In genomic region chr15:26119322-26119721, GRCh38 we compare ENCODE assay signal across 20 cellular contexts.
A peak's percentile ranks its signal among the peaks of the same experiment; 100 is the strongest.
DNase-seq lines count a peak whose midpoint lies in the region; ATAC-seq, FAIRE-seq and TF ChIP-seq lines count a peak whose summit lies in the region.
"Had no signal": no experiment of that assay in that cellular context is flagged by ENCODE, and none has a peak within 500 bp of the region (broad histone marks: within the 10 kb centered on the region; RNA-seq: fewer than 3 reads in every experiment).

No MANE protein-coding gene starts in this region.

- no peak overlapping the region for H3K4me3 Mint-ChIP-seq in neural progenitor cell
- H3K4me3 Mint-ChIP-seq: B cell; CD4-positive, alpha-beta T cell; CD8-positive, alpha-beta T cell had no signal

- no peak overlapping the region for H2AK5ac ChIP-seq in H1 (ENCODE audit: low read depth, low read length)

- H3K9ac ChIP-seq in BLaER1 (no peak overlapping the region), H1 (replicated peaks in 1 of 4; ENCODE audit: extremely low read depth in 1 of 4, low read depth in 3 of 4, low read length in 3 of 4) (no peak overlapping the region), neural progenitor cell (no peak overlapping the region)

- FAIRE-seq in H1 (lab: Jason Lieb, UNC): no peak
- FAIRE-seq: A549, D721Med, G401.6, GM12891, GM18507 had no signal

- H2BK15ac ChIP-seq in H1 (ENCODE audit: low read length): no peak overlapping the region

- no peaks in the 10 kb centered on the region for H3K23me2 ChIP-seq in H1 (ENCODE audit: low read depth, low read length)

- no peak overlapping the region for H2BK5ac ChIP-seq in H1 (ENCODE audit: low read depth, low read length)

- no peak for ATAC-seq in GM18502 (IDR thresholded peaks at IDR 0.05; ENCODE audit: poor library complexity, unreplicated experiment)
- ATAC-seq in activated CD4-positive, CD25-positive, alpha-beta regulatory T cell treated with anti-CD3 and anti-CD28 coated beads, Interleukin-2, amount 50 U/mL, for 24 hours: no peak
- ATAC-seq: A549; CD8-positive, alpha-beta T cell had no signal

- H4K5ac ChIP-seq in H1 (ENCODE audit: insufficient read length, low read depth, low read length): no peak overlapping the region

- H4K8ac ChIP-seq in H1 (ENCODE audit: extremely low read depth, insufficient read depth, low read length): no peak overlapping the region

- H3K4me1 Mint-ChIP-seq in neural progenitor cell: peaks cover 25% of the 10 kb centered on the region
- H3K4me1 Mint-ChIP-seq: B cell had no signal

- H3K4me2 ChIP-seq in BLaER1: peak overlapping the region; percentile 84
- no peak overlapping the region for H3K4me2 ChIP-seq in H1 (ENCODE audit: insufficient read depth in 1 of 2, low read depth in 2 of 2, low read length in 2 of 2)
- H3K4me2 ChIP-seq in neural progenitor cell: no peak overlapping the region
- H3K4me2 ChIP-seq: A549 had no signal

- no peaks in the 10 kb centered on the region for H3F3A ChIP-seq in neural progenitor cell (ENCODE audit: low read depth)

- CTCF ChIA-PET in H1 (lab: Charles Lee; ENCODE audit: partially characterized antibody): no interaction called here

- H2BK20ac ChIP-seq in H1 (ENCODE audit: low read length): no peak overlapping the region

- no peaks in the 10 kb centered on the region for H3K27me3 ChIP-seq in BLaER1
- no peaks in the 10 kb centered on the region; a peak in 1 of 7 replicates for H3K27me3 ChIP-seq in H1 (replicated peaks in 1 of 4; ENCODE audit: control insufficient read depth in 3 of 4, extremely low read depth in 1 of 4, insufficient read depth in 3 of 4, low read length in 3 of 4)
- no peaks in the 10 kb centered on the region for H3K27me3 ChIP-seq in neural progenitor cell

- H3K9me3 Mint-ChIP-seq in neural progenitor cell: peaks cover 6% of the 10 kb centered on the region
- H3K9me3 Mint-ChIP-seq: CD4-positive, alpha-beta T cell; CD8-positive, alpha-beta T cell had no signal

- H4K20me1 ChIP-seq in BLaER1 (no peaks in the 10 kb centered on the region), H1 (replicated peaks in 1 of 2; ENCODE audit: control insufficient read depth in 1 of 2, insufficient read depth in 2 of 2, low read length in 2 of 2) (no peaks in the 10 kb centered on the region), neural progenitor cell (ENCODE audit: low read depth) (no peaks in the 10 kb centered on the region)

- H3K79me2 ChIP-seq in H1 (ENCODE audit: control insufficient read depth in 1 of 2, insufficient read depth in 2 of 2, low read length in 2 of 2) (no peaks in the 10 kb centered on the region), neural progenitor cell (ENCODE audit: low read depth) (no peaks in the 10 kb centered on the region)

- H3K56ac ChIP-seq in H1 (replicated peaks; ENCODE audit: insufficient read length, low read depth, low read length): no peak overlapping the region

- peak overlapping the region; percentile 52 for H4K91ac ChIP-seq in H1 (replicated peaks; ENCODE audit: insufficient read length, low read length)

- H3K36me3 Mint-ChIP-seq in neural progenitor cell: no peaks in the 10 kb centered on the region
- H3K36me3 Mint-ChIP-seq: CD8-positive, alpha-beta T cell had no signal

- no peak for TF ChIP-seq CTCF in H1 (IDR thresholded peaks at IDR 0.05; ENCODE audit: control extremely low read depth in 1 of 3, insufficient read depth in 1 of 3, low read depth in 1 of 3, low read length in 3 of 3)
- no peak for TF ChIP-seq CTCF in neural progenitor cell (IDR thresholded peaks at IDR 0.05)

- H2BK120ac ChIP-seq in H1 (replicated peaks; ENCODE audit: low read depth, low read length): no peak overlapping the region

- no peak for TF ChIP-seq POLR2A in H1 (IDR thresholded peaks at IDR 0.05; ENCODE audit: control extremely low read depth in 1 of 2, low read depth in 2 of 2, low read length in 2 of 2)

- no peak overlapping the region for H3K27ac ChIP-seq in BLaER1
- no peak overlapping the region for H3K27ac ChIP-seq in H1 (ENCODE audit: low read depth, low read length)
- no peak overlapping the region for H3K27ac ChIP-seq in neural progenitor cell
- H3K27ac ChIP-seq: 22Rv1, A549, C4-2B had no signal

- H3K4ac ChIP-seq in H1 (replicated peaks; ENCODE audit: insufficient read length, low read depth, low read length): no peak overlapping the region

- H2AFZ ChIP-seq in H1 (ENCODE audit: low read length): no peak overlapping the region
- H2AFZ ChIP-seq in neural progenitor cell (replicated peaks): no peak overlapping the region

- no peak for TF ChIP-seq RAD21 in H1 (IDR thresholded peaks at IDR 0.05 in 1 of 2, conservative IDR thresholded peaks at IDR 0.05 in 1 of 2; ENCODE audit: low read depth in 2 of 2, low read length in 2 of 2)

- no peak overlapping the region for H3K18ac ChIP-seq in H1 (ENCODE audit: extremely low read depth, low read length)

- H3K27me3 Mint-ChIP-seq in neural progenitor cell (ENCODE audit: insufficient read depth, low read depth): peaks cover 6% of the 10 kb centered on the region
- H3K27me3 Mint-ChIP-seq: B cell; CD4-positive, alpha-beta T cell had no signal

- H3K36me3 ChIP-seq in BLaER1 (no peaks in the 10 kb centered on the region), H1 (ENCODE audit: control insufficient read depth in 2 of 4, insufficient read depth in 4 of 4, low read length in 3 of 4) (no peaks in the 10 kb centered on the region), neural progenitor cell (no peaks in the 10 kb centered on the region)

- TF ChIP-seq EP300 in H1 (IDR thresholded peaks at IDR 0.05; ENCODE audit: borderline replicate concordance in 1 of 2, low read depth in 2 of 2, low read length in 2 of 2): no peak

- H3K27ac Mint-ChIP-seq in neural progenitor cell: peak overlapping the region; percentile 26
- H3K27ac Mint-ChIP-seq: B cell; CD4-positive, alpha-beta T cell; CD8-positive, alpha-beta T cell had no signal

- H3K4me1 ChIP-seq in BLaER1 (peaks cover 26% of the 10 kb centered on the region), H1 (replicated peaks in 1 of 4; ENCODE audit: control insufficient read depth in 3 of 4, insufficient read depth in 4 of 4, low read length in 3 of 4) (no peaks in the 10 kb centered on the region), neural progenitor cell (no peaks in the 10 kb centered on the region)
- H3K4me1 ChIP-seq: A549, Caco-2 had no signal

- H3K23ac ChIP-seq in H1 (ENCODE audit: insufficient read length): no peak overlapping the region

- DNase-seq in H1 (ENCODE audit: low read depth in 1 of 2, low spot score in 2 of 2) (no peak), neural progenitor cell (ENCODE audit: low spot score) (no peak)
- DNase-seq: AML-193; Caco-2; Calu3; CD4-positive, alpha-beta T cell; CD8-positive, alpha-beta T cell; DMS79 treated with DMSO at 0.1 percent for 48 hours; GF-D8 had no signal

- H3K4me3 ChIP-seq in BLaER1: 0 out of 2 replicates have a peak overlapping the region, but pooled peaks have one; percentile 54
- H3K4me3 ChIP-seq in H1 (ENCODE audit: extremely low read depth in 1 of 4, insufficient read depth in 2 of 4, low read depth in 3 of 4, low read length in 4 of 4): no peak overlapping the region
- H3K4me3 ChIP-seq in neural progenitor cell: no peak overlapping the region
- H3K4me3 ChIP-seq: A549 had no signal

- WGBS in H1 (ENCODE audit: extremely low coverage in 1 of 2, insufficient coverage in 1 of 2, insufficient read length in 1 of 2, insufficient replicate concordance in 2 of 2, low coverage in 1 of 2, low lambda C conversion rate in 2 of 2, missing lambda C conversion rate in 1 of 2), 2 experiments: 90% methylated on average over 6 of the region's 6 CpGs; no CpG with 5 or more reads in 1 of the 2 experiments

- H2BK12ac ChIP-seq in H1 (ENCODE audit: low read depth, low read length): no peak overlapping the region

- H3K14ac ChIP-seq in H1 (ENCODE audit: insufficient read length): no peak overlapping the region

- H3K79me1 ChIP-seq in H1 (ENCODE audit: low read depth, low read length): no peaks in the 10 kb centered on the region

- POLR2A ChIA-PET in H1 (lab: Charles Lee; ENCODE audit: partially characterized antibody): no interaction called here

- H3K9me3 ChIP-seq in BLaER1 (0 out of 2 replicates have a peak, but pooled peaks cover 5% of the 10 kb centered on the region), H1 (ENCODE audit: insufficient read depth in 2 of 2, low read depth in 1 of 2, low read length in 1 of 2) (no peaks in the 10 kb centered on the region), neural progenitor cell (ENCODE audit: low read depth) (no peaks in the 10 kb centered on the region)
- H3K9me3 ChIP-seq: A549, Caco-2 had no signal

TF ChIP-seq in H1, 55 proteins besides CTCF, POLR2A, EP300 and RAD21:
- TF ChIP-seq ZNF274 (IDR thresholded peaks at IDR 0.05; ENCODE audit: borderline replicate concordance, extremely low read depth, low read length): no peak
- no peak for TF ChIP-seq CHD2 (IDR thresholded peaks at IDR 0.05; ENCODE audit: low read length)
- TF ChIP-seq SIRT6 (IDR thresholded peaks at IDR 0.05; ENCODE audit: low read length): no peak
- TF ChIP-seq CBX5 (IDR thresholded peaks at IDR 0.05; ENCODE audit: low read depth, low read length): no peak
- TF ChIP-seq RFX5 (IDR thresholded peaks at IDR 0.05; ENCODE audit: borderline replicate concordance, low read depth, low read length): no peak
- TF ChIP-seq CEBPB (IDR thresholded peaks at IDR 0.05; ENCODE audit: low read depth, low read length): no peak
- TF ChIP-seq GTF2F1 (IDR thresholded peaks at IDR 0.05; ENCODE audit: borderline replicate concordance, low read depth, low read length): no peak
- no peak for TF ChIP-seq KDM4A (IDR thresholded peaks at IDR 0.05; ENCODE audit: low read depth, low read length, severe bottlenecking)
